Comparison of ENCODE assay signal across 16 cellular contexts in genomic region chr6:21885101-21885500, GRCh38.
DNase-seq lines count a peak whose midpoint lies in the region; ATAC-seq, FAIRE-seq and TF ChIP-seq lines count a peak whose summit lies in the region.
"Had no signal": no experiment of that assay in that cellular context is flagged by ENCODE, and none has a peak within 500 bp of the region (broad histone marks: within the 10 kb centered on the region; RNA-seq: fewer than 3 reads in every experiment).

No MANE protein-coding gene starts in this region.

- no peaks in the 10 kb centered on the region for H3K9me1 ChIP-seq in endothelial cell of umbilical vein (replicated peaks; ENCODE audit: control insufficient read depth, extremely low read depth, insufficient read depth, low read length)

- peak overlapping the region; percentile 73 for H3K4me2 ChIP-seq in A549
- H3K4me2 ChIP-seq in endothelial cell of umbilical vein (ENCODE audit: insufficient read depth, low read length): peak overlapping the region; percentile 54

- intact Hi-C loops in endothelial cell of umbilical vein (cut with micrococcal nuclease): loop anchor here (1.0 kb wide), 3 partner anchors 38 to 288 kb away; no protein-coding TSS in a partner anchor

- H4K20me1 ChIP-seq in endothelial cell of umbilical vein (replicated peaks; ENCODE audit: control insufficient read depth, extremely low read depth, insufficient read depth, low read length): no peaks in the 10 kb centered on the region

- H3K36me3 ChIP-seq in endothelial cell of umbilical vein (ENCODE audit: control insufficient read depth in 2 of 2, extremely low read depth in 1 of 2, insufficient read depth in 2 of 2, low read length in 2 of 2): no peaks in the 10 kb centered on the region
- no peaks in the 10 kb centered on the region for H3K36me3 ChIP-seq in rectal smooth muscle tissue (ENCODE audit: control insufficient read depth, insufficient read depth, low read length)
- H3K36me3 ChIP-seq: adrenal gland, gastrocnemius medialis, upper lobe of left lung had no signal

- no TSS peak for BruUV-seq in endothelial cell of umbilical vein (replicated peaks; lab: Mats Ljungman, UMichigan)

- FAIRE-seq in A549 (lab: Jason Lieb, UNC) (no peak), endothelial cell of umbilical vein (lab: Jason Lieb, UNC) (no peak)

- dilution Hi-C loops in endothelial cell of umbilical vein (cut with MboI; ENCODE audit: extremely low pct_ligation_motif_present, low sequenced_read_pairs): no loop called here

- no peak overlapping the region for H2AFZ ChIP-seq in endothelial cell of umbilical vein (ENCODE audit: low read depth, low read length)

- peak overlapping the region; percentile 93 to 99 for H3K27ac ChIP-seq in A549
- H3K27ac ChIP-seq in RWPE1: peak overlapping the region; percentile 86
- peak overlapping the region; percentile 85 for H3K27ac ChIP-seq in endothelial cell of umbilical vein (ENCODE audit: insufficient read depth, low read depth, low read length)
- peak overlapping the region; percentile 38 for H3K27ac ChIP-seq in rectal smooth muscle tissue (ENCODE audit: low read depth, low read length)

- POLR2A ChIA-PET in A549 (lab: Yijun Ruan, JAX) (interaction anchor here (1.2 to 4.1 kb wide), 5 partner anchors 13 to 291 kb away, joined by 5 to 36 read pairs (median 18); partner anchors contain the start of gene SOX4), RWPE1 (lab: Yijun Ruan, JAX; ENCODE audit: low non-redundant PET) (no interaction called here), endothelial cell of umbilical vein (lab: Charles Lee) (interaction anchor here (1.7 kb wide), 1 partner anchor 291 kb away, joined by 13 read pairs; the partner anchor contains the start of gene SOX4)

- no peak for TF ChIP-seq EP300 in A549 (IDR thresholded peaks at IDR 0.05)

- H3K79me2 ChIP-seq in endothelial cell of umbilical vein (ENCODE audit: control insufficient read depth, insufficient read depth, low read length): no peaks in the 10 kb centered on the region

- H3K4me1 ChIP-seq in A549: peaks cover 44% of the 10 kb centered on the region
- peaks cover 37% of the 10 kb centered on the region for H3K4me1 ChIP-seq in endothelial cell of umbilical vein (ENCODE audit: control insufficient read depth, extremely low read depth, insufficient read depth, low read length)
- peaks cover 25% of the 10 kb centered on the region for H3K4me1 ChIP-seq in rectal smooth muscle tissue (ENCODE audit: control insufficient read depth, insufficient read depth, low read length)
- H3K4me1 ChIP-seq: adrenal gland had no signal

- H3K27me3 ChIP-seq in endothelial cell of umbilical vein (ENCODE audit: control insufficient read depth in 2 of 2, insufficient read depth in 2 of 2, low read length in 2 of 2): no peaks in the 10 kb centered on the region
- no peaks in the 10 kb centered on the region for H3K27me3 ChIP-seq in rectal smooth muscle tissue (ENCODE audit: control insufficient read depth, insufficient read depth, low read length)
- H3K27me3 ChIP-seq: adrenal gland, gastrocnemius medialis, upper lobe of left lung had no signal

- WGBS in A549 (ENCODE audit: missing lambda C conversion rate): 17% methylated on average over 1 of the region's 1 CpG

- peak in 1 of 2 experiments; percentile 3; a peak in 1 of 6 replicates for ATAC-seq in A549
- ATAC-seq: activated CD4-positive, alpha-beta T cell treated with anti-CD3 and anti-CD28 coated beads for 36 hours; activated T-cell treated with anti-CD3 and anti-CD28 coated beads, Interleukin-2, amount 50 U/mL, for 4 hours; natural killer cell treated with Interleukin-12 subunit alpha and Interleukin-12 subunit beta and Interleukin-15 and Interleukin-18, amount 100 ng/mL, for 72 hours had no signal

- CTCF ChIA-PET in A549 (lab: Yijun Ruan, JAX): no interaction called here
- CTCF ChIA-PET in RWPE1 (lab: Yijun Ruan, JAX): interaction anchor here (0.6 kb wide), 1 partner anchor 124 kb away, joined by 4 read pairs; no protein-coding TSS in a partner anchor
- CTCF ChIA-PET in endothelial cell of umbilical vein (lab: Charles Lee): interaction anchor here (0.9 to 1.4 kb wide), 3 partner anchors 28 to 71 kb away, joined by 3 to 6 read pairs (median 3); no protein-coding TSS in a partner anchor

- DNase-seq in A549 (ENCODE audit: low read depth in 1 of 2, low spot score in 1 of 2): no peak
- DNase-seq in RWPE1 (ENCODE audit: low spot score): no peak
- DNase-seq in endothelial cell of umbilical vein (ENCODE audit: low read depth, low spot score): no peak
- DNase-seq in DMS79 treated with DMSO at 0.1 percent for 48 hours (lab: John Stamatoyannopoulos, UW): no peak
- DNase-seq in SKM-1 (lab: John Stamatoyannopoulos, UW; ENCODE audit: unreplicated experiment): no peak
- no peak for DNase-seq in NCI-H187 treated with DMSO at 0.1 percent for 48 hours (lab: John Stamatoyannopoulos, UW)
- no peak for DNase-seq in activated T-cell treated with anti-CD3 and anti-CD28 coated beads for 4 hours
- DNase-seq: activated CD4-positive, alpha-beta T cell treated with anti-CD3 and anti-CD28 coated beads for 36 hours; activated T-cell treated with anti-CD3 and anti-CD28 coated beads, Interleukin-2, amount 50 U/mL, for 4 hours; AML-193; NCI-H1105; upper lobe of left lung had no signal

- no peak for TF ChIP-seq RAD21 in A549 (conservative IDR thresholded peaks at IDR 0.05 in 1 of 2, IDR thresholded peaks at IDR 0.05 in 1 of 2)

- TF ChIP-seq CTCF in A549 (IDR thresholded peaks at IDR 0.05) (no peak), RWPE1 (conservative IDR thresholded peaks at IDR 0.05; ENCODE audit: low read depth) (no peak), endothelial cell of umbilical vein (IDR thresholded peaks at IDR 0.05; ENCODE audit: extremely low read depth in 1 of 2, insufficient read depth in 1 of 2, low read depth in 1 of 2, low read length in 2 of 2) (no peak)

- H3K4me3 ChIP-seq in A549: no peak overlapping the region
- no peak overlapping the region for H3K4me3 ChIP-seq in endothelial cell of umbilical vein (replicated peaks in 1 of 3; ENCODE audit: insufficient read depth in 1 of 3, low read depth in 1 of 3, low read length in 3 of 3)
- no peak overlapping the region for H3K4me3 ChIP-seq in rectal smooth muscle tissue (ENCODE audit: low read length)
- H3K4me3 ChIP-seq: adrenal gland, upper lobe of left lung had no signal

- H3K9ac ChIP-seq in endothelial cell of umbilical vein (replicated peaks; ENCODE audit: extremely low read depth, insufficient read depth, low read length) (no peak overlapping the region), rectal smooth muscle tissue (ENCODE audit: low read length) (no peak overlapping the region)

- TF ChIP-seq POLR2A in A549 (IDR thresholded peaks at IDR 0.05; ENCODE audit: low read length) (no peak), endothelial cell of umbilical vein (IDR thresholded peaks at IDR 0.05; ENCODE audit: low read depth, low read length) (no peak)

- H3K9me3 ChIP-seq in A549 (peaks cover 23% of the 10 kb centered on the region), endothelial cell of umbilical vein (replicated peaks; ENCODE audit: control insufficient read depth, insufficient read depth, low read length) (no peaks in the 10 kb centered on the region)
- H3K9me3 ChIP-seq: adrenal gland, gastrocnemius medialis, upper lobe of left lung had no signal

TF ChIP-seq in A549, 52 proteins besides CTCF, POLR2A, EP300 and RAD21 (continues in another document):
- no peak for TF ChIP-seq HMGXB4 (CRISPR knock-in tag; IDR thresholded peaks at IDR 0.05; ENCODE audit: borderline replicate concordance)
- no peak for TF ChIP-seq ZSCAN20 (CRISPR knock-in tag; IDR thresholded peaks at IDR 0.05)
- TF ChIP-seq, protein P1, sequence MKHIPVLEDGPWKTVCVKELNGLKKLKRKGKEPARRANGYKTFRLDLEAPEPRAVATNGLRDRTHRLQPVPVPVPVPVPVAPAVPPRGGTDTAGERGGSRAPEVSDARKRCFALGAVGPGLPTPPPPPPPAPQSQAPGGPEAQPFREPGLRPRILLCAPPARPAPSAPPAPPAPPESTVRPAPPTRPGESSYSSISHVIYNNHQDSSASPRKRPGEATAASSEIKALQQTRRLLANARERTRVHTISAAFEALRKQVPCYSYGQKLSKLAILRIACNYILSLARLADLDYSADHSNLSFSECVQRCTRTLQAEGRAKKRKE (CRISPR knock-in tag; IDR thresholded peaks at IDR 0.05; ENCODE audit: low read depth): no peak

TF ChIP-seq in endothelial cell of umbilical vein, 7 proteins besides CTCF, POLR2A, EP300 and RAD21:
- TF ChIP-seq, protein P2, sequence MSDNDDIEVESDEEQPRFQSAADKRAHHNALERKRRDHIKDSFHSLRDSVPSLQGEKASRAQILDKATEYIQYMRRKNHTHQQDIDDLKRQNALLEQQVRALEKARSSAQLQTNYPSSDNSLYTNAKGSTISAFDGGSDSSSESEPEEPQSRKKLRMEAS (IDR thresholded peaks at IDR 0.05; ENCODE audit: insufficient read depth, insufficient read length): no peak
- TF ChIP-seq EZH2 (IDR thresholded peaks at IDR 0.05; ENCODE audit: borderline replicate concordance, low read depth, low read length, severe bottlenecking) (no peak), JUN (IDR thresholded peaks at IDR 0.05; ENCODE audit: borderline replicate concordance, insufficient read depth, insufficient read length, low read depth) (no peak), MYC (IDR thresholded peaks at IDR 0.05; ENCODE audit: low read depth, low read length) (no peak), POLR2AphosphoS5 (IDR thresholded peaks at IDR 0.05; ENCODE audit: insufficient read depth, low read depth, low read length) (no peak), FOS (IDR thresholded peaks at IDR 0.05; ENCODE audit: borderline replicate concordance, insufficient read depth, low read length) (no peak), GATA2 (IDR thresholded peaks at IDR 0.05; ENCODE audit: insufficient read depth, insufficient read length, low read depth, low read length) (no peak)

Comparison
In these comparisons a context has a peak if more than half of its experiments do, and no peak if none do; other contexts are left out.
1. H3K27ac ChIP-seq: peak in every context shown above with its lines; median percentile 96 in A549; 86 in RWPE1; 85 in endothelial cell of umbilical vein; 38 in rectal smooth muscle tissue.